1 cellular context compared by ENCODE assay signal in genomic region chrX:55160685-55161552, GRCh38.
TF ChIP-seq lines count a peak whose summit lies in the region.

No MANE protein-coding gene starts in this region.

TF ChIP-seq in HEK293, 187 proteins besides CTCF, POLR2A, EP300 and RAD21 (continued from another document and continues in another):
- TF ChIP-seq HIC1 (tag by site-specific recombination; IDR thresholded peaks at IDR 0.05): no peak
- no peak for TF ChIP-seq ZNF530 (tag by site-specific recombination; IDR thresholded peaks at IDR 0.05; ENCODE audit: low read depth)
- no peak for TF ChIP-seq ZNF677 (tag by site-specific recombination; IDR thresholded peaks at IDR 0.05)
- TF ChIP-seq ZNF202 (tag by site-specific recombination; IDR thresholded peaks at IDR 0.05; ENCODE audit: borderline replicate concordance): no peak
- TF ChIP-seq WT1 (tag by site-specific recombination; IDR thresholded peaks at IDR 0.05): no peak
- peak; percentile 82 for TF ChIP-seq ZBTB17 (tag by site-specific recombination; IDR thresholded peaks at IDR 0.05)
- peak; percentile 89 for TF ChIP-seq ZBTB11 (tag by site-specific recombination; conservative IDR thresholded peaks at IDR 0.05; ENCODE audit: low read depth)
- TF ChIP-seq ZNF221 (tag by site-specific recombination; IDR thresholded peaks at IDR 0.05; ENCODE audit: borderline replicate concordance): no peak
- no peak for TF ChIP-seq YY2 (tag by site-specific recombination; IDR thresholded peaks at IDR 0.05)
- no peak for TF ChIP-seq ZSCAN16 (tag by site-specific recombination; IDR thresholded peaks at IDR 0.05)
- no peak for TF ChIP-seq ZNF146 (tag by site-specific recombination; IDR thresholded peaks at IDR 0.05)
- TF ChIP-seq GLIS2 (tag by site-specific recombination; IDR thresholded peaks at IDR 0.05): peak; percentile 57
- no peak for TF ChIP-seq RBAK (tag by site-specific recombination; IDR thresholded peaks at IDR 0.05)
- no peak for TF ChIP-seq ZNF664 (tag by site-specific recombination; IDR thresholded peaks at IDR 0.05)
- TF ChIP-seq ZNF280D (tag by site-specific recombination; IDR thresholded peaks at IDR 0.05): no peak
- no peak for TF ChIP-seq ZNF596 (tag by site-specific recombination; IDR thresholded peaks at IDR 0.05)
- no peak for TF ChIP-seq BCL11A (tag by site-specific recombination; IDR thresholded peaks at IDR 0.05; ENCODE audit: low read depth)
- no peak for TF ChIP-seq ZNF121 (tag by site-specific recombination; IDR thresholded peaks at IDR 0.05)
- no peak for TF ChIP-seq ZNF560 (tag by site-specific recombination; IDR thresholded peaks at IDR 0.05; ENCODE audit: borderline replicate concordance)
- no peak for TF ChIP-seq ZNF610 (tag by site-specific recombination; IDR thresholded peaks at IDR 0.05; ENCODE audit: borderline replicate concordance)
- TF ChIP-seq REST (tag by site-specific recombination; IDR thresholded peaks at IDR 0.05): no peak
- TF ChIP-seq ELK4 (IDR thresholded peaks at IDR 0.05; ENCODE audit: borderline replicate concordance, low read depth, low read length): no peak; the same call in 1 of the 2 replicates
- TF ChIP-seq ZBTB21 (tag by site-specific recombination; IDR thresholded peaks at IDR 0.05): 0 out of 2 replicates have a peak, but pooled peaks have one; percentile 11
- no peak for TF ChIP-seq SCRT1 (tag by site-specific recombination; IDR thresholded peaks at IDR 0.05; ENCODE audit: borderline replicate concordance)
- TF ChIP-seq PRDM1 (tag by site-specific recombination; IDR thresholded peaks at IDR 0.05): no peak
- peak; percentile 29; the same call in 1 of the 2 replicates for TF ChIP-seq ZNF692 (tag by site-specific recombination; IDR thresholded peaks at IDR 0.05)
- TF ChIP-seq ZNF155 (tag by site-specific recombination; IDR thresholded peaks at IDR 0.05): no peak
- no peak for TF ChIP-seq MYNN (tag by site-specific recombination; IDR thresholded peaks at IDR 0.05; ENCODE audit: borderline replicate concordance)
- peak; percentile 43; the same call in 1 of the 2 replicates for TF ChIP-seq ZXDB (tag by site-specific recombination; IDR thresholded peaks at IDR 0.05)
- TF ChIP-seq REPIN1 (tag by site-specific recombination; IDR thresholded peaks at IDR 0.05; ENCODE audit: low read depth): no peak
- TF ChIP-seq ZIC2 (tag by site-specific recombination; IDR thresholded peaks at IDR 0.05): peak; percentile 13; the same call in 1 of the 2 replicates
- no peak for TF ChIP-seq ZNF776 (tag by site-specific recombination; IDR thresholded peaks at IDR 0.05; ENCODE audit: borderline replicate concordance)
- TF ChIP-seq ZNF529 (tag by site-specific recombination; IDR thresholded peaks at IDR 0.05; ENCODE audit: insufficient replicate concordance): no peak
- no peak for TF ChIP-seq ZNF114 (tag by site-specific recombination; IDR thresholded peaks at IDR 0.05)
- no peak for TF ChIP-seq ZNF555 (tag by site-specific recombination; conservative IDR thresholded peaks at IDR 0.05)
- TF ChIP-seq EGR2 (tag by site-specific recombination; IDR thresholded peaks at IDR 0.05; ENCODE audit: low read depth): no peak
- no peak for TF ChIP-seq ZNF26 (tag by site-specific recombination; IDR thresholded peaks at IDR 0.05)
- peak; percentile 91 for TF ChIP-seq PRDM10 (tag by site-specific recombination; IDR thresholded peaks at IDR 0.05)
- TF ChIP-seq IKZF3 (tag by site-specific recombination; IDR thresholded peaks at IDR 0.05): peak; percentile 77
- TF ChIP-seq ZEB2 (tag by site-specific recombination; IDR thresholded peaks at IDR 0.05): peak; percentile 80
- TF ChIP-seq GLI4 (tag by site-specific recombination; IDR thresholded peaks at IDR 0.05): no peak
